ENCODE assay signal across 1 cellular context in genomic region chr22:27195516-27195915, GRCh38.
TF ChIP-seq lines count a peak whose summit lies in the region.

No MANE protein-coding gene starts in this region.

TF ChIP-seq in H1, 55 proteins besides CTCF, POLR2A, EP300 and RAD21:
- TF ChIP-seq HDAC6 (IDR thresholded peaks at IDR 0.05; ENCODE audit: low read depth, low read length) (no peak), TEAD4 (IDR thresholded peaks at IDR 0.05; ENCODE audit: low read depth, low read length) (no peak), SP1 (IDR thresholded peaks at IDR 0.05; ENCODE audit: low read depth, low read length) (no peak), CHD1 (IDR thresholded peaks at IDR 0.05; ENCODE audit: low read depth, low read length) (no peak), MAFK (IDR thresholded peaks at IDR 0.05; ENCODE audit: low read depth, low read length) (no peak), TAF7 (optimal IDR thresholded peaks at IDR 0.05; ENCODE audit: borderline replicate concordance, low read depth, low read length) (no peak), ATF2 (IDR thresholded peaks at IDR 0.05; ENCODE audit: low read length) (no peak), ASH2L (IDR thresholded peaks at IDR 0.05; ENCODE audit: low read length) (no peak), POU5F1 (IDR thresholded peaks at IDR 0.05; ENCODE audit: low read depth, low read length) (no peak), SP2 (IDR thresholded peaks at IDR 0.05; ENCODE audit: low read length) (no peak), PHF8 (conservative IDR thresholded peaks at IDR 0.05; ENCODE audit: low read depth, low read length) (no peak), TCF12 (IDR thresholded peaks at IDR 0.05; ENCODE audit: low read depth, low read length) (no peak), E2F6 (IDR thresholded peaks at IDR 0.05) (no peak), ATF3 (IDR thresholded peaks at IDR 0.05; ENCODE audit: insufficient read depth, low read depth, low read length) (no peak), TBP (IDR thresholded peaks at IDR 0.05; ENCODE audit: low read depth, low read length) (no peak), MAX (IDR thresholded peaks at IDR 0.05) (no peak), BACH1 (IDR thresholded peaks at IDR 0.05; ENCODE audit: low read length) (no peak), TAF1 (IDR thresholded peaks at IDR 0.05; ENCODE audit: low read depth, low read length) (no peak), SRF (IDR thresholded peaks at IDR 0.05; ENCODE audit: low read depth, low read length) (no peak)
TF ChIP-seq in H1: peak in this region for 0.
